ENCODE assay signal across 9 cellular contexts in genomic region chr3:177590826-177591225, GRCh38.
A peak's percentile ranks its signal among the peaks of the same experiment; 100 is the strongest.
DNase-seq lines count a peak whose midpoint lies in the region; ATAC-seq and TF ChIP-seq lines count a peak whose summit lies in the region.
"Had no signal": no experiment of that assay in that cellular context is flagged by ENCODE, and none has a peak within 500 bp of the region (broad histone marks: within the 10 kb centered on the region; RNA-seq: fewer than 3 reads in every experiment).

No MANE protein-coding gene starts in this region.

- peak overlapping the region; percentile 70 for H3K27ac Mint-ChIP-seq in endothelial cell (ENCODE audit: unreplicated experiment)

- H3K4me3 Mint-ChIP-seq in endothelial cell (ENCODE audit: unreplicated experiment) = no peak overlapping the region

- no peaks in the 10 kb centered on the region for H3K36me3 Mint-ChIP-seq in endothelial cell (ENCODE audit: low read depth, unreplicated experiment)

- no peaks in the 10 kb centered on the region for H3K27me3 Mint-ChIP-seq in endothelial cell (ENCODE audit: unreplicated experiment)

- 36% methylated on average over 1 of the region's 1 CpG for WGBS in prostate gland

- DNase-seq in EH (ENCODE audit: low read depth) = peak; percentile 30
- DNase-seq in RWPE1 (ENCODE audit: low spot score) = no peak
- no peak for DNase-seq in endothelial cell (ENCODE audit: low spot score)
- DNase-seq in prostate gland (ENCODE audit: low spot score) = no peak
- DNase-seq in NCI-H1417 (lab: John Stamatoyannopoulos, UW) = no peak
- DNase-seq in D341Med (ENCODE audit: low spot score) = no peak
- DNase-seq: DMS 273 treated with DMSO at 0.1 percent for 48 hours had no signal

- no peaks in the 10 kb centered on the region for H3K9me3 Mint-ChIP-seq in endothelial cell (ENCODE audit: unreplicated experiment)

- H3K9me3 ChIP-seq in prostate gland = no peaks in the 10 kb centered on the region

- CTCF ChIA-PET in RWPE1 (lab: Yijun Ruan, JAX) = interaction anchor here (0.6 kb wide), 2 partner anchors 128 to 449 kb away, joined by 3 to 4 read pairs; no protein-coding TSS in a partner anchor

- H3K27ac ChIP-seq in RWPE1 (peak overlapping the region; percentile 90), prostate gland (peak overlapping the region; percentile 74 to 84)

- peaks cover 14% of the 10 kb centered on the region for H3K4me1 Mint-ChIP-seq in endothelial cell (ENCODE audit: unreplicated experiment)

- TF ChIP-seq CTCF in RWPE1 (conservative IDR thresholded peaks at IDR 0.05; ENCODE audit: low read depth) = no peak
- TF ChIP-seq CTCF in endothelial cell (IDR thresholded peaks at IDR 0.05; ENCODE audit: unreplicated experiment) = no peak
- TF ChIP-seq CTCF in prostate gland (IDR thresholded peaks at IDR 0.05) = no peak

- H3K36me3 ChIP-seq in prostate gland = no peaks in the 10 kb centered on the region

- intact Hi-C loops in prostate gland (cut with DNase I) = loop anchor here (10.0 kb wide), 1 partner anchor 146 kb away; no protein-coding TSS in a partner anchor

- H3K4me1 ChIP-seq in prostate gland (replicated peaks) = peaks cover 2% of the 10 kb centered on the region

- H3K4me3 ChIP-seq in prostate gland = no peak overlapping the region

- ATAC-seq in HG03432 (IDR thresholded peaks at IDR 0.05; ENCODE audit: unreplicated experiment) (no peak), GM18909 (IDR thresholded peaks at IDR 0.05; ENCODE audit: poor library complexity, unreplicated experiment) (no peak)

- POLR2A ChIA-PET in RWPE1 (lab: Yijun Ruan, JAX; ENCODE audit: low non-redundant PET) = no interaction called here

- no peak for TF ChIP-seq POLR2A in prostate gland (IDR thresholded peaks at IDR 0.05)

- H3K27me3 ChIP-seq in prostate gland (replicated peaks; ENCODE audit: insufficient read depth) = no peaks in the 10 kb centered on the region
